Comparison of ENCODE assay signal across 21 cellular contexts in the genomic region with DNA sequence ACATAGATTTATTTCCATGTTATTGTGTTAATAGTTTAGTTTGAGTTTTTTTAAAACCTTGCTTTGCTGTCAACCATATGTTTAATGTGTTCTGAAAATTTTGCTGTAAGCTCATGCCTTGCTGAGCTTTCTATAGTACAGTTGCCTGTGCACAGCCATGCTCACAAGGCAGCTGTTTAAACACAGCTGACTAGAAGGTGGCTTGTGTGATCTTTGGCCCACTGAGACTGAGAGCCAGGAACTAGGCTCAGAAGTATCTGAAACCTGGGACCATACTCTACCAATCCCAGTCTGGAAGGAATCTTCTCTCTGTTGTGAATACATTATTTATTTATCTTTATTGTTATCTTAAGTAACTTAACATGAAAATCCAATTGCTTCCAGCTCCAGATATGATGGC.
A peak's percentile ranks its signal among the peaks of the same experiment; 100 is the strongest.
DNase-seq lines count a peak whose midpoint lies in the region; ATAC-seq and TF ChIP-seq lines count a peak whose summit lies in the region.
"Had no signal": no experiment of that assay in that cellular context is flagged by ENCODE, and none has a peak within 500 bp of the region (broad histone marks: within the 10 kb centered on the region; RNA-seq: fewer than 3 reads in every experiment).

No MANE protein-coding gene starts in this region.

- H3K4me3 ChIP-seq in mucosa of descending colon, result no peak overlapping the region
- H3K4me3 ChIP-seq: psoas muscle had no signal

- H3K36me3 ChIP-seq in mucosa of descending colon (ENCODE audit: low read depth), result no peaks in the 10 kb centered on the region

- ATAC-seq in mucosa of descending colon (peak; percentile 86), GM19023 (IDR thresholded peaks at IDR 0.05; ENCODE audit: unreplicated experiment) (no peak), GM21390 (IDR thresholded peaks at IDR 0.05; ENCODE audit: unreplicated experiment) (no peak), HG03457 (IDR thresholded peaks at IDR 0.05; ENCODE audit: unreplicated experiment) (no peak)
- ATAC-seq: effector memory CD8-positive, alpha-beta T cell; psoas muscle had no signal

- H3K9me3 ChIP-seq in mucosa of descending colon, result no peaks in the 10 kb centered on the region
- H3K9me3 ChIP-seq: psoas muscle had no signal

- no peaks in the 10 kb centered on the region for H3K4me1 ChIP-seq in mucosa of descending colon (ENCODE audit: low read depth)
- H3K4me1 ChIP-seq: psoas muscle had no signal

- DNase-seq in DMS53 (lab: John Stamatoyannopoulos, UW) (peak; percentile 90), NCI-H2029 (lab: John Stamatoyannopoulos, UW) (peak; percentile 65), SHP77 (lab: John Stamatoyannopoulos, UW) (peak; percentile 83 to 88), mucosa of descending colon (peak in 1 of 3 donors; percentile 30), LoVo (ENCODE audit: low spot score) (no peak)
- DNase-seq: activated B cell treated with CpG ODN at 0.5 μM for 24 hours; activated CD4-positive, alpha-beta memory T cell treated with anti-CD3 and anti-CD28 coated beads, Interleukin-2, amount 10 ng/mL, durations not matched to agents 7 days and 5 days; activated naive CD4-positive, alpha-beta T cell treated with anti-CD3 and anti-CD28 coated beads, Interleukin-2, amount 10 ng/mL, durations not matched to agents 7 days and 5 days; activated T-cell treated with anti-CD3 and anti-CD28 coated beads, Interleukin-2, amount 50 U/mL, for 48 hours; aorta; DMS79 treated with DMSO at 0.1 percent for 48 hours; effector memory CD8-positive, alpha-beta T cell; IMR-90; midbrain; MM.1S; psoas muscle; SIG-M5; stimulated activated CD4-positive, alpha-beta T cell treated with anti-CD3 and anti-CD28 coated beads, Interleukin-12 subunit alpha, Interleukin-12 subunit beta, amount 100 ng/mL, for 4 hours had no signal

- intact Hi-C loops in mucosa of descending colon (cut with DNase I, micrococcal nuclease), result no loop called here

- no peak for TF ChIP-seq CTCF in mucosa of descending colon (IDR thresholded peaks at IDR 0.05)
